ENCODE assay signal across 8 cellular contexts in genomic region chr12:116194935-116195431, GRCh38.
A peak's percentile ranks its signal among the peaks of the same experiment; 100 is the strongest.
DNase-seq lines count a peak whose midpoint lies in the region; ATAC-seq and TF ChIP-seq lines count a peak whose summit lies in the region.

No MANE protein-coding gene starts in this region.

- no peak overlapping the region for H3K4me3 ChIP-seq in gastroesophageal sphincter
- H3K4me3 ChIP-seq in dorsolateral prefrontal cortex = no peak overlapping the region

- TF ChIP-seq POLR2A in gastroesophageal sphincter (IDR thresholded peaks at IDR 0.05) = no peak

- peaks cover 13 to 99% (median 39%) of the 10 kb centered on the region in 3 donors for H3K4me1 ChIP-seq in gastroesophageal sphincter

- H3K36me3 ChIP-seq in gastroesophageal sphincter = no peaks in the 10 kb centered on the region

- H3K27ac ChIP-seq in gastroesophageal sphincter (no peak overlapping the region), dorsolateral prefrontal cortex (no peak overlapping the region)

- WGBS in gastroesophageal sphincter (ENCODE audit: low coverage in 1 of 2), 2 donors = 67 to 83% methylated on average over 1 to 3 of the region's 3 CpGs

- intact Hi-C loops in left ventricle myocardium superior (cut with micrococcal nuclease) = no loop called here
- intact Hi-C loops in Right ventricle myocardium superior (cut with DNase I) = no loop called here
- intact Hi-C loops in head of caudate nucleus (cut with DNase I) = no loop called here
- intact Hi-C loops in dorsolateral prefrontal cortex (cut with DNase I) = no loop called here

- peak; percentile 15 for ATAC-seq in left ventricle myocardium superior
- no peak for ATAC-seq in Right ventricle myocardium superior (ENCODE audit: poor library complexity)
- peak; percentile 81 for ATAC-seq in HG03442 (IDR thresholded peaks at IDR 0.05; ENCODE audit: unreplicated experiment)
- no peak for ATAC-seq in gastroesophageal sphincter

- no peaks in the 10 kb centered on the region for H3K9me3 ChIP-seq in gastroesophageal sphincter

- no peak for TF ChIP-seq EP300 in gastroesophageal sphincter (IDR thresholded peaks at IDR 0.05)

- no peaks in the 10 kb centered on the region for H3K27me3 ChIP-seq in gastroesophageal sphincter
- no peaks in the 10 kb centered on the region for H3K27me3 ChIP-seq in dorsolateral prefrontal cortex

- DNase-seq in left ventricle myocardium superior = no peak
- no peak for DNase-seq in Right ventricle myocardium superior
- DNase-seq in activated CD8-positive, alpha-beta memory T cell treated with anti-CD3 and anti-CD28 coated beads for 24 hours = peak; percentile 78
- peak; percentile 71 for DNase-seq in stimulated activated CD4-positive, alpha-beta T cell treated with anti-CD3 and anti-CD28 coated beads, Interleukin-15, amount 100 ng/mL, for 24 hours
- DNase-seq in head of caudate nucleus = no peak
- DNase-seq in dorsolateral prefrontal cortex = no peak

- TF ChIP-seq CTCF in gastroesophageal sphincter (IDR thresholded peaks at IDR 0.05) (no peak), dorsolateral prefrontal cortex (IDR thresholded peaks at IDR 0.05 in 54 of 56, conservative IDR thresholded peaks at IDR 0.05 in 2 of 56; ENCODE audit: low read depth in 1 of 56, partially characterized antibody in 56 of 56) (no peak)

Comparison
In these comparisons a context has a peak if more than half of its experiments do, and no peak if none do; other contexts are left out.
1. ATAC-seq: peak in left ventricle myocardium superior (single experiment) and HG03442 (single experiment); none in Right ventricle myocardium superior (single experiment) and gastroesophageal sphincter (single experiment).
2. DNase-seq: peak in activated CD8-positive, alpha-beta memory T cell treated with anti-CD3 and anti-CD28 coated beads for 24 hours (single experiment) and stimulated activated CD4-positive, alpha-beta T cell treated with anti-CD3 and anti-CD28 coated beads, Interleukin-15, amount 100 ng/mL, for 24 hours (single experiment); none in left ventricle myocardium superior (single experiment), Right ventricle myocardium superior (single experiment), head of caudate nucleus (0 of 42) and dorsolateral prefrontal cortex (0 of 10).